ENCODE assay signal across 9 cellular contexts in genomic region chr11:65503606-65503922, GRCh38. TPM values are rescaled to one million over a fixed set of nuclear protein-coding genes. Genes with fewer than 3 reads are reported as not detected.
DNase-seq lines count a peak whose midpoint lies in the region; ATAC-seq, FAIRE-seq and TF ChIP-seq lines count a peak whose summit lies in the region.
"Had no signal": no experiment of that assay in that cellular context is flagged by ENCODE, and none has a peak within 500 bp of the region (broad histone marks: within the 10 kb centered on the region; RNA-seq: fewer than 3 reads in every experiment).

No MANE protein-coding gene starts in this region.

- H3K9ac ChIP-seq in MM.1S (ENCODE audit: low read length) (peak overlapping the region; percentile 100), H1 (replicated peaks in 1 of 4; ENCODE audit: extremely low read depth in 1 of 4, low read depth in 3 of 4, low read length in 3 of 4) (no peak overlapping the region; a peak in 1 of 7 replicates), neural progenitor cell (peak overlapping the region; percentile 100)

- no peaks in the 10 kb centered on the region for H3K9me3 ChIP-seq in CD4-positive, CD25-positive, alpha-beta regulatory T cell (ENCODE audit: control insufficient read depth in 2 of 2, low read length in 2 of 2)
- H3K9me3 ChIP-seq in MM.1S (replicated peaks; ENCODE audit: insufficient read depth, low read length) = no peaks in the 10 kb centered on the region
- no peaks in the 10 kb centered on the region for H3K9me3 ChIP-seq in H1 (ENCODE audit: insufficient read depth in 2 of 2, low read depth in 1 of 2, low read length in 1 of 2)
- H3K9me3 ChIP-seq in neural progenitor cell (ENCODE audit: low read depth) = no peaks in the 10 kb centered on the region

- no peaks in the 10 kb centered on the region for H3K9me2 ChIP-seq in MM.1S (replicated peaks; ENCODE audit: insufficient read depth, low read length)

- H3K27me3 Mint-ChIP-seq in CD4-positive, CD25-positive, alpha-beta regulatory T cell = peaks cover 4% of the 10 kb centered on the region
- H3K27me3 Mint-ChIP-seq in neural progenitor cell (ENCODE audit: insufficient read depth, low read depth) = peaks cover 30% of the 10 kb centered on the region
- H3K27me3 Mint-ChIP-seq: effector memory CD8-positive, alpha-beta T cell had no signal

- H3K36me3 ChIP-seq in CD4-positive, CD25-positive, alpha-beta regulatory T cell (ENCODE audit: control insufficient read depth, insufficient read depth, low read length) = peaks cover 67% of the 10 kb centered on the region
- H3K36me3 ChIP-seq in MM.1S (replicated peaks; ENCODE audit: insufficient read depth, low read length) = peaks cover 44% of the 10 kb centered on the region
- peaks cover 39 to 69% (median 52%) of the 10 kb centered on the region in 4 experiments for H3K36me3 ChIP-seq in H1 (ENCODE audit: control insufficient read depth in 2 of 4, insufficient read depth in 4 of 4, low read length in 3 of 4)
- peaks cover 72% of the 10 kb centered on the region for H3K36me3 ChIP-seq in neural progenitor cell

- no peak overlapping the region for H2BK120ac ChIP-seq in H1 (replicated peaks; ENCODE audit: low read depth, low read length)

- POLR2A ChIA-PET in H1 (lab: Charles Lee; ENCODE audit: partially characterized antibody) = interaction anchor here (0.6 to 29.8 kb wide), 24 partner anchors 5 to 367 kb away, joined by 3 to 1569 read pairs (median 7); partner anchors contain the start of genes CDC42EP2, FRMD8, MALAT1 and NEAT1

- peaks cover 19 to 46% (median 37%) of the 10 kb centered on the region in 4 donors for H3K4me1 Mint-ChIP-seq in CD4-positive, CD25-positive, alpha-beta regulatory T cell
- peaks cover 34% of the 10 kb centered on the region for H3K4me1 Mint-ChIP-seq in neural progenitor cell

- TF ChIP-seq CTCF in MM.1S (IDR thresholded peaks at IDR 0.05; ENCODE audit: low read length) (no peak), H1 (IDR thresholded peaks at IDR 0.05; ENCODE audit: control extremely low read depth in 1 of 3, insufficient read depth in 1 of 3, low read depth in 1 of 3, low read length in 3 of 3) (no peak), neural progenitor cell (IDR thresholded peaks at IDR 0.05) (no peak)

- no peak overlapping the region for H2BK5ac ChIP-seq in H1 (ENCODE audit: low read depth, low read length)

- no peak overlapping the region for H3K4ac ChIP-seq in H1 (replicated peaks; ENCODE audit: insufficient read length, low read depth, low read length)

- peaks cover 72% of the 10 kb centered on the region for H4K20me1 ChIP-seq in MM.1S (ENCODE audit: insufficient read depth, low read length)
- peaks cover 45 to 52% of the 10 kb centered on the region in 2 experiments for H4K20me1 ChIP-seq in H1 (replicated peaks in 1 of 2; ENCODE audit: control insufficient read depth in 1 of 2, insufficient read depth in 2 of 2, low read length in 2 of 2)
- peaks cover 91% of the 10 kb centered on the region for H4K20me1 ChIP-seq in neural progenitor cell (ENCODE audit: low read depth)

- peak overlapping the region in 2 of 3 donors; percentile 62 to 92 for H3K27ac Mint-ChIP-seq in CD4-positive, CD25-positive, alpha-beta regulatory T cell
- H3K27ac Mint-ChIP-seq in neural progenitor cell = no peak overlapping the region

- H3F3A ChIP-seq in MM.1S (ENCODE audit: insufficient read depth, low read length) (peaks cover 96% of the 10 kb centered on the region), neural progenitor cell (ENCODE audit: low read depth) (peaks cover 98% of the 10 kb centered on the region)

- H4K5ac ChIP-seq in H1 (ENCODE audit: insufficient read length, low read depth, low read length) = no peak overlapping the region

- no peak overlapping the region for H2BK20ac ChIP-seq in H1 (ENCODE audit: low read length)

- peak in 1 of 3 donors; percentile 25 for DNase-seq in CD4-positive, CD25-positive, alpha-beta regulatory T cell
- DNase-seq in MM.1S = no peak
- no peak for DNase-seq in H1 (ENCODE audit: low read depth in 1 of 2, low spot score in 2 of 2)
- no peak for DNase-seq in neural progenitor cell (ENCODE audit: low spot score)
- no peak for DNase-seq in epidermal melanocyte (ENCODE audit: insufficient read length, low spot score)
- no peak for DNase-seq in NCI-H510A (lab: John Stamatoyannopoulos, UW)
- DNase-seq in activated gamma-delta T cell treated with Interleukin-2 at 50 U/mL for 16 hours = no peak
- DNase-seq in GOT3 (lab: John Stamatoyannopoulos, UW) = no peak
- DNase-seq: effector memory CD8-positive, alpha-beta T cell had no signal

- peaks cover 56% of the 10 kb centered on the region for H3K4me1 ChIP-seq in CD4-positive, CD25-positive, alpha-beta regulatory T cell (ENCODE audit: control insufficient read depth, insufficient read depth, low read length, poor library complexity, severe bottlenecking)
- peaks cover 32% of the 10 kb centered on the region for H3K4me1 ChIP-seq in MM.1S (ENCODE audit: low read length)
- H3K4me1 ChIP-seq in H1 (replicated peaks in 1 of 4; ENCODE audit: control insufficient read depth in 3 of 4, insufficient read depth in 4 of 4, low read length in 3 of 4) = peaks cover 0 to 7% (median 3%) of the 10 kb centered on the region in 4 experiments; a peak in 4 of 7 replicates
- H3K4me1 ChIP-seq in neural progenitor cell = peaks cover 7% of the 10 kb centered on the region

- H3K27me3 ChIP-seq in CD4-positive, CD25-positive, alpha-beta regulatory T cell (ENCODE audit: control insufficient read depth, insufficient read depth, low read length) = no peaks in the 10 kb centered on the region
- H3K27me3 ChIP-seq in MM.1S (replicated peaks; ENCODE audit: insufficient read depth, low read length) = no peaks in the 10 kb centered on the region
- no peaks in the 10 kb centered on the region for H3K27me3 ChIP-seq in H1 (replicated peaks in 1 of 4; ENCODE audit: control insufficient read depth in 3 of 4, extremely low read depth in 1 of 4, insufficient read depth in 3 of 4, low read length in 3 of 4)
- no peaks in the 10 kb centered on the region for H3K27me3 ChIP-seq in neural progenitor cell

- no peak overlapping the region for H4K8ac ChIP-seq in H1 (ENCODE audit: extremely low read depth, insufficient read depth, low read length)

- H3K56ac ChIP-seq in H1 (replicated peaks; ENCODE audit: insufficient read length, low read depth, low read length) = no peak overlapping the region

- no peak; a peak in 2 of 3 replicates for TF ChIP-seq POLR2A in H1 (IDR thresholded peaks at IDR 0.05; ENCODE audit: control extremely low read depth in 1 of 2, low read depth in 2 of 2, low read length in 2 of 2)

- no peak overlapping the region for H4K91ac ChIP-seq in H1 (replicated peaks; ENCODE audit: insufficient read length, low read length)

- peaks cover 34% of the 10 kb centered on the region for H3K36me3 Mint-ChIP-seq in CD4-positive, CD25-positive, alpha-beta regulatory T cell
- peaks cover 27% of the 10 kb centered on the region for H3K36me3 Mint-ChIP-seq in neural progenitor cell

- WGBS in H1 (ENCODE audit: extremely low coverage in 1 of 2, insufficient coverage in 1 of 2, insufficient read length in 1 of 2, insufficient replicate concordance in 2 of 2, low coverage in 1 of 2, low lambda C conversion rate in 2 of 2, missing lambda C conversion rate in 1 of 2), 2 experiments = 79% methylated on average over 3 of the region's 3 CpGs; no CpG with 5 or more reads in 1 of the 2 experiments

- peak overlapping the region; percentile 100 for H3K4me3 ChIP-seq in CD4-positive, CD25-positive, alpha-beta regulatory T cell (ENCODE audit: low read depth, low read length)
- H3K4me3 ChIP-seq in MM.1S (ENCODE audit: low read length) (peak overlapping the region; percentile 86), H1 (ENCODE audit: extremely low read depth in 1 of 4, insufficient read depth in 2 of 4, low read depth in 3 of 4, low read length in 4 of 4) (peak overlapping the region; percentile 93 to 100 (median 98)), neural progenitor cell (peak overlapping the region; percentile 93)

- H3K79me1 ChIP-seq in H1 (ENCODE audit: low read depth, low read length) = no peaks in the 10 kb centered on the region

- CTCF ChIA-PET in H1 (lab: Charles Lee; ENCODE audit: partially characterized antibody) = interaction anchor here (1.0 to 29.0 kb wide), 5 partner anchors 9 to 88 kb away, joined by 3 to 809 read pairs (median 115); partner anchors contain the start of gene MALAT1

- ATAC-seq in CD4-positive, CD25-positive, alpha-beta regulatory T cell (ENCODE audit: low read depth in 2 of 2) = no peak
- ATAC-seq: effector memory CD8-positive, alpha-beta T cell had no signal

- H3K23me2 ChIP-seq in H1 (ENCODE audit: low read depth, low read length) = peaks cover 6% of the 10 kb centered on the region

- no peak for TF ChIP-seq EP300 in H1 (IDR thresholded peaks at IDR 0.05; ENCODE audit: borderline replicate concordance in 1 of 2, low read depth in 2 of 2, low read length in 2 of 2)

- TF ChIP-seq RAD21 in H1 (IDR thresholded peaks at IDR 0.05 in 1 of 2, conservative IDR thresholded peaks at IDR 0.05 in 1 of 2; ENCODE audit: low read depth in 2 of 2, low read length in 2 of 2) = no peak

- no peak overlapping the region for H2AK5ac ChIP-seq in H1 (ENCODE audit: low read depth, low read length)

- peaks cover 0 to 12% (median 0%) of the 10 kb centered on the region in 7 donors for H3K9me3 Mint-ChIP-seq in CD4-positive, CD25-positive, alpha-beta regulatory T cell
- peaks cover 4% of the 10 kb centered on the region for H3K9me3 Mint-ChIP-seq in neural progenitor cell
- H3K9me3 Mint-ChIP-seq: effector memory CD8-positive, alpha-beta T cell had no signal

- no peak overlapping the region for H3K14ac ChIP-seq in H1 (ENCODE audit: insufficient read length)

- H2BK15ac ChIP-seq in H1 (ENCODE audit: low read length) = no peak overlapping the region

- no peak overlapping the region for H3K23ac ChIP-seq in H1 (ENCODE audit: insufficient read length)

- H3K79me2 ChIP-seq in MM.1S (ENCODE audit: low read length) (peaks cover 76% of the 10 kb centered on the region), H1 (ENCODE audit: control insufficient read depth in 1 of 2, insufficient read depth in 2 of 2, low read length in 2 of 2) (peaks cover 53 to 78% of the 10 kb centered on the region in 2 experiments), neural progenitor cell (ENCODE audit: low read depth) (peaks cover 95% of the 10 kb centered on the region)

- peak overlapping the region; percentile 98 for H3K27ac ChIP-seq in CD4-positive, CD25-positive, alpha-beta regulatory T cell (ENCODE audit: insufficient read depth, low read length, poor library complexity, severe bottlenecking)
- H3K27ac ChIP-seq in MM.1S (ENCODE audit: low read length) = peak overlapping the region; percentile 94; the same call in 1 of the 2 replicates
- H3K27ac ChIP-seq in H1 (ENCODE audit: low read depth, low read length) = no peak overlapping the region
- peak overlapping the region; percentile 15 for H3K27ac ChIP-seq in neural progenitor cell

- no peak overlapping the region for H3K4me3 Mint-ChIP-seq in CD4-positive, CD25-positive, alpha-beta regulatory T cell
- no peak overlapping the region for H3K4me3 Mint-ChIP-seq in neural progenitor cell
- H3K4me3 Mint-ChIP-seq: effector memory CD8-positive, alpha-beta T cell had no signal

- H2BK12ac ChIP-seq in H1 (ENCODE audit: low read depth, low read length) = no peak overlapping the region

- peak overlapping the region; percentile 67 for H3K4me2 ChIP-seq in MM.1S (ENCODE audit: low read depth, low read length)
- peak overlapping the region; percentile 75 to 90 for H3K4me2 ChIP-seq in H1 (ENCODE audit: insufficient read depth in 1 of 2, low read depth in 2 of 2, low read length in 2 of 2)
- H3K4me2 ChIP-seq in neural progenitor cell = peak overlapping the region; percentile 98

- no peak overlapping the region for H3K18ac ChIP-seq in H1 (ENCODE audit: extremely low read depth, low read length)

- FAIRE-seq in H1 (lab: Jason Lieb, UNC) = no peak

- no peak overlapping the region for H2AFZ ChIP-seq in MM.1S (ENCODE audit: low read length)
- H2AFZ ChIP-seq in H1 (ENCODE audit: low read length) = no peak overlapping the region
- H2AFZ ChIP-seq in neural progenitor cell (replicated peaks) = no peak overlapping the region

RNA-seq across cellular contexts. Expression of gene MALAT1, which starts 4.7 kb away (rescaled TPM):
- total RNA-seq in CD4-positive, CD25-positive, alpha-beta regulatory T cell = 36,047 TPM
- polyA plus RNA-seq in CD4-positive, CD25-positive, alpha-beta regulatory T cell = 1,000 to 10,000 TPM; 2,329 to 3,603 (median 2,794) TPM
- 911 and 984 TPM in 2 replicates for total RNA-seq in H1 (2021; fragmentation: NEBNext Ultra II Directional; extraction: Animal tissue kit (Norgen Biotek cat#: 25700))
- polyA plus RNA-seq in H1 (2011; rRNA removed) = 115 and 138 TPM in 2 replicates
- polyA plus RNA-seq in H1 (2011; cell fraction: cytosol; rRNA removed) = 212 TPM
- polyA plus RNA-seq in H1 (2011; cell fraction: nucleus; rRNA removed) = 619 TPM
- polyA plus RNA-seq in H1 (2012, experiment 1 of 2) = 175 to 282 TPM (median 222 TPM) in 4 replicates
- polyA plus RNA-seq in H1 (2012, experiment 2 of 2) = 15.8 TPM
- 300 TPM for polyA plus RNA-seq in H1 (2013, experiment 1 of 2)
- polyA plus RNA-seq in H1 (2013, experiment 2 of 2) = 230 TPM
- 1,379 and 1,792 TPM in 2 replicates for polyA minus RNA-seq in H1 (2011; rRNA and poly(A)+ RNA removed)
- 1,548 TPM for polyA minus RNA-seq in H1 (2011; cell fraction: cytosol; rRNA and poly(A)+ RNA removed)
- 4,417 TPM for polyA minus RNA-seq in H1 (2011; cell fraction: nucleus; rRNA and poly(A)+ RNA removed)
- 5,397 and 9,030 TPM in 2 replicates for total RNA-seq in neural progenitor cell (ENCODE audit: low replicate concordance)

RNA-seq across cellular contexts. Expression of gene SCYL1, which starts 21.3 kb away (rescaled TPM):
- 59.0 TPM for total RNA-seq in CD4-positive, CD25-positive, alpha-beta regulatory T cell
- polyA plus RNA-seq in CD4-positive, CD25-positive, alpha-beta regulatory T cell = 10 to 100 TPM; 24.3 to 31.2 (median 29.0) TPM
- total RNA-seq in H1 (2021; fragmentation: NEBNext Ultra II Directional; extraction: Animal tissue kit (Norgen Biotek cat#: 25700)) = 59.4 and 59.8 TPM in 2 replicates
- 77.7 and 111 TPM in 2 replicates for polyA plus RNA-seq in H1 (2011; rRNA removed)
- 81.5 TPM for polyA plus RNA-seq in H1 (2011; cell fraction: cytosol; rRNA removed)
- polyA plus RNA-seq in H1 (2011; cell fraction: nucleus; rRNA removed) = 125 TPM
- 25.2 to 54.4 TPM (median 48.4 TPM) in 4 replicates for polyA plus RNA-seq in H1 (2012, experiment 1 of 2)
- 47.9 TPM for polyA plus RNA-seq in H1 (2012, experiment 2 of 2)
- 44.5 TPM for polyA plus RNA-seq in H1 (2013, experiment 1 of 2)
- 50.1 TPM for polyA plus RNA-seq in H1 (2013, experiment 2 of 2)
- 40.4 and 48.7 TPM in 2 replicates for polyA minus RNA-seq in H1 (2011; rRNA and poly(A)+ RNA removed)
- polyA minus RNA-seq in H1 (2011; cell fraction: cytosol; rRNA and poly(A)+ RNA removed) = 40.9 TPM
- 32.2 TPM for polyA minus RNA-seq in H1 (2011; cell fraction: nucleus; rRNA and poly(A)+ RNA removed)
- total RNA-seq in neural progenitor cell (ENCODE audit: low replicate concordance) = 16.9 and 45.2 TPM in 2 replicates

RNA-seq across cellular contexts. Expression of gene LTBP3, which starts 54.6 kb away (rescaled TPM):
- 132 TPM for total RNA-seq in CD4-positive, CD25-positive, alpha-beta regulatory T cell
- polyA plus RNA-seq in CD4-positive, CD25-positive, alpha-beta regulatory T cell = 10 to 100 TPM in 2 of 4 donors, 1 to 10 TPM in 2; 9.2 to 15.0 (median 11.9) TPM
- total RNA-seq in H1 (2021; fragmentation: NEBNext Ultra II Directional; extraction: Animal tissue kit (Norgen Biotek cat#: 25700)) = 12.8 and 15.3 TPM in 2 replicates
- polyA plus RNA-seq in H1 (2011; rRNA removed) = 17.8 and 25.2 TPM in 2 replicates
- 16.0 TPM for polyA plus RNA-seq in H1 (2011; cell fraction: cytosol; rRNA removed)
- polyA plus RNA-seq in H1 (2011; cell fraction: nucleus; rRNA removed) = 71.4 TPM
- 7.7 to 16.8 TPM (median 14.8 TPM) in 4 replicates for polyA plus RNA-seq in H1 (2012, experiment 1 of 2)
- polyA plus RNA-seq in H1 (2012, experiment 2 of 2) = 7.9 TPM
- 19.0 TPM for polyA plus RNA-seq in H1 (2013, experiment 1 of 2)
- polyA plus RNA-seq in H1 (2013, experiment 2 of 2) = 16.9 TPM
- polyA minus RNA-seq in H1 (2011; rRNA and poly(A)+ RNA removed) = 2.7 and 4.8 TPM in 2 replicates
- 10.1 TPM for polyA minus RNA-seq in H1 (2011; cell fraction: cytosol; rRNA and poly(A)+ RNA removed)
- 15.4 TPM for polyA minus RNA-seq in H1 (2011; cell fraction: nucleus; rRNA and poly(A)+ RNA removed)
- total RNA-seq in neural progenitor cell (ENCODE audit: low replicate concordance) = 1.2 and 6.1 TPM in 2 replicates

Comparison
In these comparisons a context has a peak if more than half of its experiments do, and no peak if none do; other contexts are left out.
1. H3K9ac ChIP-seq: peak in MM.1S (single experiment) and neural progenitor cell (single experiment); none in H1 (0 of 4).
2. Peak in every context shown above with its lines, with median percentiles within 50 percentile points of each other: H3K4me3 ChIP-seq and H3K4me2 ChIP-seq.